Comparison of ENCODE assay signal across 1 cellular context in the genomic region with DNA sequence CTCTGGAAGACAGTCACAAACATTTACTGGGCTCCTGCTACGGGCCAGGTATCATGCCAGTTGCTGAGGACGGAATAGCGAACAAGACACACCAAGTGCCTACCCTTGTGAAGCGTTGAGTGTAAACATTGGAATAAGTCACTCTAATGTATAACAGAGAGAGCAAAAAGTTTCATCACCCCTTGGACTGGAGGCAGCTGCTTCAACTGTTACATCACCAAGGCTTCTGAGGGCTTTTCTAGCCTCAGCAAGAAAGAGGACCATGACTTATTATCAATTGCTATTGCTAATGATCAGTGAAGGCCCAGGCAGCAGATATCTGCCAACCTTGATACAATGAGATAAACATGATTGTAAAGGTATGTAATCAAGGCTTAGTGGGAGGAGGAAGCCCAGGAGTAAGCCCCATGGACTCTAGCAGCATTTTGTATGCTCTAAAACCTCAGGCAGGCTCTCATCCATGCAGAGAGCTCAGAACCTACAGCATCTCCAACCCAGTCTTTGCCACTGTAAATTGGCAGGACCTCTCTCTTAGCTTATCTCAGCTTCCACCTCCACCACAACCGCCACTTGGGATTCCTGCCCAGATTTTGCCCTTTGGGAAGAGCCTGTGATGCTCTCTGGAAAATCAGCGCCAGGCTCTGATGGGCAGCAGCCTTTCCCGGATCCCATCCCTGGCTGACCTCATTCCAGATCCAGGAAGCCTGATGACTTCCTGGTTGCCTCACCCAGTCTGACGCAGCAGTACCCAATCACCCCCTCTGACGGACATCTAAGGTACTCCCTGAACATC.
TF ChIP-seq lines count a peak whose summit lies in the region.

No MANE protein-coding gene starts in this region.

TF ChIP-seq in A549, 52 proteins besides CTCF, POLR2A, EP300 and RAD21 (continued from another document):
- TF ChIP-seq BCL3 (IDR thresholded peaks at IDR 0.05), result no peak
- no peak for TF ChIP-seq CHD2 (IDR thresholded peaks at IDR 0.05; ENCODE audit: low read length, partially characterized antibody)
- no peak for TF ChIP-seq SMC3 (IDR thresholded peaks at IDR 0.05)
- no peak for TF ChIP-seq EHMT2 (IDR thresholded peaks at IDR 0.05; ENCODE audit: low read depth)
